ENCODE assay signal across 8 cellular contexts in genomic region chr1:115976062-115976899, GRCh38. TPM values are rescaled to one million over a fixed set of nuclear protein-coding genes. Genes with fewer than 3 reads are reported as not detected.
A peak's percentile ranks its signal among the peaks of the same experiment; 100 is the strongest.
DNase-seq lines count a peak whose midpoint lies in the region; ATAC-seq and TF ChIP-seq lines count a peak whose summit lies in the region.

TSS of gene SLC22A15 (plus strand) at chr1:115976513. CDS start at chr1:115976628, 115 bp downstream.

- TF ChIP-seq CTCF in RWPE2 (IDR thresholded peaks at IDR 0.05; ENCODE audit: poor library complexity, severe bottlenecking) = no peak
- no peak for TF ChIP-seq CTCF in ascending aorta (IDR thresholded peaks at IDR 0.05)
- no peak for TF ChIP-seq CTCF in right atrium auricular region (IDR thresholded peaks at IDR 0.05)

- peak within 1 kb of the TSS; percentile 65 for H3K4me3 ChIP-seq in RWPE2 (ENCODE audit: severe bottlenecking)
- peak within 1 kb of the TSS; percentile 83 to 94 for H3K4me3 ChIP-seq in ascending aorta
- H3K4me3 ChIP-seq in right atrium auricular region = peak within 1 kb of the TSS; percentile 70 to 77

- intact Hi-C loops in ascending aorta (cut with DNase I) = loop anchor here (5.0 to 10.0 kb wide), 2 partner anchors 841 to 1146 kb away; partner anchors contain the start of gene TRIM45
- intact Hi-C loops in posterior cingulate gyrus (cut with DNase I) = loop anchor here (5.0 kb wide), 1 partner anchor 139 kb away; no protein-coding TSS in a partner anchor

- DNase-seq in DMS 273 treated with DMSO at 0.1 percent for 48 hours (lab: John Stamatoyannopoulos, UW) (peak; percentile 33), RWPE2 (ENCODE audit: low spot score) (peak; percentile 64), ascending aorta (ENCODE audit: low spot score in 2 of 2) (peak; percentile 34 to 79), right atrium auricular region (ENCODE audit: low spot score) (no peak), posterior cingulate gyrus (peak; percentile 36 to 94 (median 56)), NCI-H128 (lab: John Stamatoyannopoulos, UW; ENCODE audit: unreplicated experiment) (no peak)

- H3K4me1 ChIP-seq in RWPE2 (ENCODE audit: insufficient read depth, poor library complexity, severe bottlenecking) (peaks cover 32% of the 10 kb centered on the region), ascending aorta (no peaks in the 10 kb centered on the region), right atrium auricular region (peaks cover 0 to 15% of the 10 kb centered on the region in 2 donors)

- ATAC-seq in GM19438 (IDR thresholded peaks at IDR 0.05; ENCODE audit: low read depth, unreplicated experiment) (peak; percentile 88), HG03460 (IDR thresholded peaks at IDR 0.05; ENCODE audit: unreplicated experiment) (peak; percentile 86), RWPE2 (ENCODE audit: low read depth) (peak; percentile 48)

- no peaks in the 10 kb centered on the region for H3K9me3 ChIP-seq in RWPE2 (ENCODE audit: severe bottlenecking)
- H3K9me3 ChIP-seq in ascending aorta = no peaks in the 10 kb centered on the region
- no peaks in the 10 kb centered on the region for H3K9me3 ChIP-seq in right atrium auricular region

- H3K27ac ChIP-seq in RWPE2 (ENCODE audit: poor library complexity, severe bottlenecking) (peak within 1 kb of the TSS; percentile 95), ascending aorta (peak within 1 kb of the TSS; percentile 74 to 79), right atrium auricular region (peak within 1 kb of the TSS; percentile 79 to 84)

- H3K36me3 ChIP-seq in RWPE2 (ENCODE audit: low read depth) (peaks cover 12% of the 10 kb centered on the region; the same call in 1 of the 2 replicates), ascending aorta (no peaks in the 10 kb centered on the region), right atrium auricular region (no peaks in the 10 kb centered on the region)

- H3K27me3 ChIP-seq in RWPE2 (ENCODE audit: insufficient read depth, poor library complexity, severe bottlenecking) (no peaks in the 10 kb centered on the region), ascending aorta (no peaks in the 10 kb centered on the region), right atrium auricular region (no peaks in the 10 kb centered on the region)

RNA-seq across cellular contexts. Expression of gene SLC22A15, which starts in this region (rescaled TPM):
- 5.6 TPM for total RNA-seq in ascending aorta
- 10 to 100 TPM in 1 of 2 donors, 1 to 10 TPM in 1; 3.9 to 10.1 TPM for total RNA-seq in right atrium auricular region

Comparison
In these comparisons a context has a peak if more than half of its experiments do, and no peak if none do; other contexts are left out.
1. DNase-seq: peak in DMS 273 treated with DMSO at 0.1 percent for 48 hours (single experiment), RWPE2 (single experiment), ascending aorta (2 of 2) and posterior cingulate gyrus (10 of 10); none in right atrium auricular region (single experiment) and NCI-H128 (single experiment).
2. Peak in every context shown above with its lines, with median percentiles within 50 percentile points of each other: ATAC-seq, H3K27ac ChIP-seq and H3K4me3 ChIP-seq.